Comparison of ENCODE assay signal across 19 cellular contexts in genomic region chr2:23639406-23639982, GRCh38.
"Had no signal": no experiment of that assay in that cellular context is flagged by ENCODE, and none has a peak within 500 bp of the region (broad histone marks: within the 10 kb centered on the region; RNA-seq: fewer than 3 reads in every experiment).

No MANE protein-coding gene starts in this region.

- H3K27me3 Mint-ChIP-seq: activated naive CD8-positive, alpha-beta T cell treated with anti-CD3 and anti-CD28 coated beads for 36 hours; naive B cell; stimulated activated memory B cell treated with anti-CD40 and anti-IgM and Interleukin-4, amounts not matched to agents 10 μg/mL and 1 μg/mL and 100 μg/mL, for 72 hours had no signal

- ATAC-seq: left cardiac atrium; mucosa of descending colon; right cardiac atrium; SK-N-SH treated with all-trans-retinoic acid at 6 μM for 48 hours; stimulated activated memory B cell treated with anti-CD40 and anti-IgM and Interleukin-4, amounts not matched to agents 10 μg/mL and 1 μg/mL and 100 μg/mL, for 72 hours; upper lobe of right lung had no signal

- H3K36me3 Mint-ChIP-seq: naive B cell had no signal

- H3K4me1 ChIP-seq: prostate gland had no signal

- DNase-seq: activated CD4-positive, CD25-positive, alpha-beta regulatory T cell; activated effector memory CD4-positive, alpha-beta T cell treated with anti-CD3 and anti-CD28 coated beads, Interleukin-2, amount 50 U/mL, for 16 hours; activated naive CD8-positive, alpha-beta T cell treated with anti-CD3 and anti-CD28 coated beads for 36 hours; amniotic stem cell; effector CD4-positive, alpha-beta T cell; left cardiac atrium; mesenchymal stem cell; mucosa of descending colon; naive B cell; right cardiac atrium; stimulated activated CD4-positive, alpha-beta T cell treated with anti-CD3 and anti-CD28 coated beads, Interleukin-4, amount 100 ng/mL, for 1 hour; T-helper 1 cell; T-helper 9 cell; upper lobe of right lung had no signal

- H3K9me3 Mint-ChIP-seq: activated naive CD8-positive, alpha-beta T cell treated with anti-CD3 and anti-CD28 coated beads for 36 hours; neural crest cell had no signal

- H3K27ac ChIP-seq: esophagus muscularis mucosa, prostate gland, upper lobe of right lung had no signal

- H3K9me3 ChIP-seq: esophagus muscularis mucosa, mucosa of descending colon, prostate gland, upper lobe of right lung had no signal

- H3K27me3 ChIP-seq: esophagus muscularis mucosa, upper lobe of right lung had no signal

- H3K4me3 Mint-ChIP-seq: activated naive CD8-positive, alpha-beta T cell treated with anti-CD3 and anti-CD28 coated beads for 36 hours; neural crest cell; stimulated activated memory B cell treated with anti-CD40 and anti-IgM and Interleukin-4, amounts not matched to agents 10 μg/mL and 1 μg/mL and 100 μg/mL, for 72 hours had no signal

- H3K27ac Mint-ChIP-seq: activated naive CD8-positive, alpha-beta T cell treated with anti-CD3 and anti-CD28 coated beads for 36 hours; naive B cell; stimulated activated memory B cell treated with anti-CD40 and anti-IgM and Interleukin-4, amounts not matched to agents 10 μg/mL and 1 μg/mL and 100 μg/mL, for 72 hours had no signal

- H3K4me1 Mint-ChIP-seq: activated naive CD8-positive, alpha-beta T cell treated with anti-CD3 and anti-CD28 coated beads for 36 hours; naive B cell; stimulated activated memory B cell treated with anti-CD40 and anti-IgM and Interleukin-4, amounts not matched to agents 10 μg/mL and 1 μg/mL and 100 μg/mL, for 72 hours had no signal

- H3K4me3 ChIP-seq: esophagus muscularis mucosa, mucosa of descending colon, prostate gland, upper lobe of right lung had no signal

- H3K36me3 ChIP-seq: prostate gland had no signal
